ENCODE assay signal across 10 cellular contexts in the genomic region with DNA sequence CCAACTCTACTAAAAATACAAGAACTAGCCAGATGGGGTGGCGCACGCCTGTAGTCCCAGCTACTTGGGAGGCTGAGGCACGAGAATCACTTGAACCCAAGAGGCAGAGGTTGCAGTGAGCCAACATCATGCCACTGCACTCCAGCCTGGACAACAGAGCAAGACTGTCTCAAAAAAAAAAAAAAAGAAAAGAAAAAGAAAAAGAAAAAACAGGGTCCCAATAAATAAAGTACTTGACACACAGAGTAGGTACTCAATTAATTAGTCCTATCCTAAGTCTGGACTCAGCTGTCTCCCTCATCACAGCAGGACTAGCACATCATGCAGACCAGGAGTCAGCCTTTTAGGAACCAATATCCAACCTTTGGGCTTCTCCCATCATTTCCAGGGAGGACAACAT. TPM values are rescaled to one million over a fixed set of nuclear protein-coding genes. Genes with fewer than 3 reads are reported as not detected.
DNase-seq lines count a peak whose midpoint lies in the region; ATAC-seq, FAIRE-seq and TF ChIP-seq lines count a peak whose summit lies in the region.
"Not testable (repeated sequence)": the region's sequence is repeated elsewhere in the genome, so short reads cannot be mapped to it uniquely, and the experiment has no call there.
"Had no signal": no experiment of that assay in that cellular context is flagged by ENCODE, and none has a peak within 500 bp of the region (broad histone marks: within the 10 kb centered on the region; RNA-seq: fewer than 3 reads in every experiment).

No MANE protein-coding gene starts in this region.

- H3K4me3 Mint-ChIP-seq in WTC11 (peak overlapping the region; percentile 96), neural progenitor cell (peak overlapping the region; percentile 97)
- peak overlapping the region; percentile 97 for H3K4me3 Mint-ChIP-seq in activated T-helper 1 cell treated with anti-CD3 and anti-CD28 coated beads, Interleukin-12 subunit alpha, Interleukin-12 subunit beta, Interleukin-2, Interleukin-4 antibody, amounts not matched to agents 30 ng/mL and 10 ng/mL and 1 ng/mL, durations not matched to agents 14 hours and 24 hours and 36 hours

- not testable (repeated sequence) for TF ChIP-seq RAD21 in HCT116 (IDR thresholded peaks at IDR 0.05; ENCODE audit: low read depth); K562 (CRISPR knock-in tag; conservative IDR thresholded peaks at IDR 0.05 in 1 of 2, IDR thresholded peaks at IDR 0.05 in 1 of 2)

- not testable (repeated sequence) for H3K9ac ChIP-seq in BLaER1; HCT116 (ENCODE audit: low read length); keratinocyte (ENCODE audit: control insufficient read depth, extremely low read depth, insufficient read depth, low read length); neural progenitor cell
- H3K9ac ChIP-seq in NT2/D1 (ENCODE audit: insufficient read length, low read depth) (peak overlapping the region; percentile 99), K562 (ENCODE audit: insufficient read depth in 1 of 2, low read depth in 2 of 2, low read length in 2 of 2) (peak overlapping the region in 1 of 2 experiments; percentile 100; a peak in 2 of 4 replicates)

- DNase-seq in HCT116 (ENCODE audit: low read depth, low spot score); NT2/D1 (ENCODE audit: low read depth, low spot score); WTC11 (ENCODE audit: low spot score); activated T-helper 1 cell treated with anti-CD3 and anti-CD28 coated beads, Interleukin-12 subunit alpha, Interleukin-12 subunit beta, Interleukin-2, Interleukin-4 antibody, amounts not matched to agents 30 ng/mL and 10 ng/mL and 1 ng/mL, durations not matched to agents 14 hours and 24 hours and 36 hours (ENCODE audit: low spot score); K562 (ENCODE audit: extremely low read depth in 1 of 4, low spot score in 3 of 4); keratinocyte (ENCODE audit: low read depth, low spot score); neural progenitor cell (ENCODE audit: low spot score): not testable (repeated sequence)

- ATAC-seq in HCT116, WTC11, K562: not testable (repeated sequence)

- not testable (repeated sequence) for BruUV-seq in HCT116 (replicated peaks; lab: Mats Ljungman, UMichigan); K562 (replicated peaks; lab: Mats Ljungman, UMichigan)

- POLR2A ChIA-PET in HCT116 (lab: Charles Lee): interaction anchor here (0.6 kb wide), 1 partner anchor 1646 kb away, joined by 3 read pairs; no protein-coding TSS in a partner anchor
- POLR2A ChIA-PET in WTC11 (lab: Charles Lee): not testable (repeated sequence)
- POLR2A ChIA-PET in K562 (lab: Yijun Ruan, JAX): interaction anchor here (3.8 to 4.1 kb wide), 2 partner anchors 8 to 14 kb away, joined by 15 to 37 read pairs; no protein-coding TSS in a partner anchor

- CTCF ChIA-PET in HCT116 (lab: Charles Lee); WTC11 (lab: Charles Lee); K562 (lab: Yijun Ruan, JAX; ENCODE audit: low intra/inter-chr PET ratio): not testable (repeated sequence)

- intact Hi-C loops in HCT116 (cut with micrococcal nuclease); K562 (cut with micrococcal nuclease): not testable (repeated sequence)
- intact Hi-C loops in activated T-helper 1 cell treated with anti-CD3 and anti-CD28 coated beads, Interleukin-12 subunit alpha, Interleukin-12 subunit beta, Interleukin-2, Interleukin-4 antibody, amounts not matched to agents 30 ng/mL and 10 ng/mL and 1 ng/mL, durations not matched to agents 14 hours and 24 hours and 36 hours (cut with micrococcal nuclease): loop anchor here (5.0 kb wide), 1 partner anchor 328 kb away; the partner anchor contains the start of gene KANTR

- TF ChIP-seq EP300 in K562 (IDR thresholded peaks at IDR 0.05; ENCODE audit: low read length): not testable (repeated sequence)

- TF ChIP-seq POLR2A in HCT116 (IDR thresholded peaks at IDR 0.05; ENCODE audit: borderline replicate concordance, extremely low read depth, insufficient read depth, insufficient read length); K562 (conservative IDR thresholded peaks at IDR 0.05): not testable (repeated sequence)

- in situ Hi-C loops in K562 (cut with MboI): not testable (repeated sequence)

- WGBS in K562 (ENCODE audit: insufficient coverage, low coverage, missing lambda C conversion rate): 93% methylated on average over 3 of the region's 3 CpGs

- H3K79me2 ChIP-seq in HCT116 (ENCODE audit: insufficient read depth, low read length) (peaks cover 62% of the 10 kb centered on the region), K562 (ENCODE audit: control insufficient read depth, insufficient read depth, low read length) (peaks cover 65% of the 10 kb centered on the region), keratinocyte (ENCODE audit: control insufficient read depth, insufficient read depth, low read length) (peaks cover 60% of the 10 kb centered on the region), neural progenitor cell (ENCODE audit: low read depth) (peaks cover 66% of the 10 kb centered on the region)

- peak overlapping the region; percentile 82 for H3K4me2 ChIP-seq in BLaER1
- H3K4me2 ChIP-seq in HCT116 (ENCODE audit: low read length): peak overlapping the region; percentile 87; the same call in 1 of the 2 replicates
- peak overlapping the region; percentile 93 for H3K4me2 ChIP-seq in K562 (ENCODE audit: insufficient read depth, low read length)
- peak overlapping the region; percentile 86 for H3K4me2 ChIP-seq in keratinocyte (ENCODE audit: control insufficient read depth, extremely low read depth, insufficient read depth, low read depth, low read length)
- not testable (repeated sequence) for H3K4me2 ChIP-seq in neural progenitor cell

- not testable (repeated sequence) for FAIRE-seq in K562 (lab: Jason Lieb, UNC); keratinocyte (lab: Jason Lieb, UNC)

- peaks cover 40% of the 10 kb centered on the region for H3K27me3 ChIP-seq in BLaER1
- not testable (repeated sequence) for H3K27me3 ChIP-seq in HCT116 (ENCODE audit: insufficient read depth, low read length); NT2/D1 (ENCODE audit: insufficient read depth, insufficient read length); K562 (ENCODE audit: control insufficient read depth in 2 of 2, insufficient read depth in 2 of 2, low read length in 2 of 2); keratinocyte (ENCODE audit: control insufficient read depth, extremely low read depth, insufficient read depth, low read length); neural progenitor cell

- not testable (repeated sequence) for H3K9me3 ChIP-seq in BLaER1; HCT116 (ENCODE audit: control insufficient read depth in 1 of 2, insufficient read depth in 1 of 2, low read depth in 1 of 2, low read length in 2 of 2); NT2/D1 (ENCODE audit: insufficient read depth, low read length); K562 (replicated peaks; ENCODE audit: control insufficient read depth, insufficient read depth, low read depth, low read length); keratinocyte (ENCODE audit: control insufficient read depth, low read depth, low read length); neural progenitor cell (ENCODE audit: low read depth)

- H3K9me3 Mint-ChIP-seq in WTC11; activated T-helper 1 cell treated with anti-CD3 and anti-CD28 coated beads, Interleukin-12 subunit alpha, Interleukin-12 subunit beta, Interleukin-2, Interleukin-4 antibody, amounts not matched to agents 30 ng/mL and 10 ng/mL and 1 ng/mL, durations not matched to agents 14 hours and 24 hours and 36 hours; neural progenitor cell: not testable (repeated sequence)

- H3K4me1 Mint-ChIP-seq in WTC11: peaks cover 14% of the 10 kb centered on the region
- peaks cover 35% of the 10 kb centered on the region for H3K4me1 Mint-ChIP-seq in activated T-helper 1 cell treated with anti-CD3 and anti-CD28 coated beads, Interleukin-12 subunit alpha, Interleukin-12 subunit beta, Interleukin-2, Interleukin-4 antibody, amounts not matched to agents 30 ng/mL and 10 ng/mL and 1 ng/mL, durations not matched to agents 14 hours and 24 hours and 36 hours (ENCODE audit: low read depth)
- peaks cover 15% of the 10 kb centered on the region for H3K4me1 Mint-ChIP-seq in neural progenitor cell

- not testable (repeated sequence) for TF ChIP-seq CTCF in HCT116 (IDR thresholded peaks at IDR 0.05 in 2 of 3, conservative IDR thresholded peaks at IDR 0.05 in 1 of 3; ENCODE audit: borderline replicate concordance in 1 of 3, insufficient read depth in 1 of 3, low read depth in 2 of 3, low read length in 2 of 3); WTC11 (IDR thresholded peaks at IDR 0.05); K562 (IDR thresholded peaks at IDR 0.05 in 2 of 3, conservative IDR thresholded peaks at IDR 0.05 in 1 of 3; ENCODE audit: insufficient read depth in 2 of 3, low read depth in 1 of 3, low read length in 3 of 3); keratinocyte (optimal IDR thresholded peaks at IDR 0.05 in 1 of 3, IDR thresholded peaks at IDR 0.05 in 1 of 3, conservative IDR thresholded peaks at IDR 0.05 in 1 of 3; ENCODE audit: extremely low read depth in 1 of 3, insufficient read depth in 2 of 3, low read length in 3 of 3); neural progenitor cell (IDR thresholded peaks at IDR 0.05)

- H3K36me3 Mint-ChIP-seq in WTC11, neural progenitor cell: not testable (repeated sequence)
- peaks cover 11% of the 10 kb centered on the region for H3K36me3 Mint-ChIP-seq in activated T-helper 1 cell treated with anti-CD3 and anti-CD28 coated beads, Interleukin-12 subunit alpha, Interleukin-12 subunit beta, Interleukin-2, Interleukin-4 antibody, amounts not matched to agents 30 ng/mL and 10 ng/mL and 1 ng/mL, durations not matched to agents 14 hours and 24 hours and 36 hours (ENCODE audit: low read depth)

- not testable (repeated sequence) for H3K9me2 ChIP-seq in HCT116 (ENCODE audit: insufficient read depth)

- H2AFZ ChIP-seq in HCT116 (ENCODE audit: low read depth, low read length, poor library complexity, severe bottlenecking); K562 (ENCODE audit: low read depth, low read length); keratinocyte (ENCODE audit: control insufficient read depth, low read length); neural progenitor cell (replicated peaks): not testable (repeated sequence)

- H4K20me1 ChIP-seq in BLaER1 (peaks cover 66% of the 10 kb centered on the region), K562 (replicated peaks; ENCODE audit: control insufficient read depth, insufficient read depth, low read length) (peaks cover 19% of the 10 kb centered on the region), keratinocyte (ENCODE audit: control insufficient read depth, extremely low read depth, insufficient read depth, low read length) (peaks cover 14% of the 10 kb centered on the region), neural progenitor cell (ENCODE audit: low read depth) (peaks cover 19% of the 10 kb centered on the region)
- H4K20me1 ChIP-seq in HCT116 (ENCODE audit: insufficient read depth): not testable (repeated sequence)

- H3K27ac ChIP-seq in BLaER1; HCT116 (ENCODE audit: low read depth, low read length); K562 (ENCODE audit: extremely low read depth, low read depth, low read length); keratinocyte (ENCODE audit: control insufficient read depth, insufficient read depth, low read length); neural progenitor cell: not testable (repeated sequence)

- H3K9me1 ChIP-seq in K562 (ENCODE audit: control insufficient read depth, insufficient read depth, low read length); keratinocyte (ENCODE audit: control insufficient read depth, extremely low read depth, insufficient read depth, low read length): not testable (repeated sequence)

- not testable (repeated sequence) for H3K27me3 Mint-ChIP-seq in WTC11 (ENCODE audit: low read depth); activated T-helper 1 cell treated with anti-CD3 and anti-CD28 coated beads, Interleukin-12 subunit alpha, Interleukin-12 subunit beta, Interleukin-2, Interleukin-4 antibody, amounts not matched to agents 30 ng/mL and 10 ng/mL and 1 ng/mL, durations not matched to agents 14 hours and 24 hours and 36 hours (ENCODE audit: insufficient read depth); neural progenitor cell (ENCODE audit: insufficient read depth, low read depth)

- H3K27ac Mint-ChIP-seq in WTC11; activated T-helper 1 cell treated with anti-CD3 and anti-CD28 coated beads, Interleukin-12 subunit alpha, Interleukin-12 subunit beta, Interleukin-2, Interleukin-4 antibody, amounts not matched to agents 30 ng/mL and 10 ng/mL and 1 ng/mL, durations not matched to agents 14 hours and 24 hours and 36 hours; neural progenitor cell: not testable (repeated sequence)

- peaks cover 17% of the 10 kb centered on the region for H3K4me1 ChIP-seq in BLaER1
- peaks cover 8 to 17% of the 10 kb centered on the region in 2 experiments for H3K4me1 ChIP-seq in HCT116 (ENCODE audit: control insufficient read depth in 1 of 2, insufficient read depth in 2 of 2, low read length in 2 of 2)
- not testable (repeated sequence) for H3K4me1 ChIP-seq in NT2/D1 (ENCODE audit: insufficient read depth, insufficient read length); K562 (replicated peaks in 1 of 2; ENCODE audit: control insufficient read depth in 2 of 2, insufficient read depth in 2 of 2, low read length in 2 of 2); neural progenitor cell
- peaks cover 15% of the 10 kb centered on the region for H3K4me1 ChIP-seq in keratinocyte (ENCODE audit: control insufficient read depth, extremely low read depth, insufficient read depth, low read length)

- H3K36me3 ChIP-seq in BLaER1; HCT116 (ENCODE audit: control insufficient read depth in 1 of 2, insufficient read depth in 2 of 2, low read length in 2 of 2); keratinocyte (ENCODE audit: control insufficient read depth in 2 of 2, extremely low read depth in 1 of 2, insufficient read depth in 2 of 2, low read length in 2 of 2); neural progenitor cell: not testable (repeated sequence)
- H3K36me3 ChIP-seq in NT2/D1 (ENCODE audit: insufficient read depth, insufficient read length, low read length): peaks cover 42% of the 10 kb centered on the region
- H3K36me3 ChIP-seq in K562 (ENCODE audit: control insufficient read depth, insufficient read depth, low read length): peaks cover 39% of the 10 kb centered on the region

- H3K4me3 ChIP-seq in BLaER1; HCT116 (replicated peaks in 1 of 2; ENCODE audit: low read depth in 1 of 2, low read length in 2 of 2); NT2/D1 (ENCODE audit: insufficient read length, low read depth); keratinocyte (ENCODE audit: control insufficient read depth in 2 of 3, extremely low read depth in 1 of 3, insufficient read depth in 2 of 3, low read depth in 1 of 3, low read length in 3 of 3); neural progenitor cell: not testable (repeated sequence)
- peak overlapping the region; percentile 90; the same call in 1 of the 2 replicates for H3K4me3 ChIP-seq in K562

- RAD21 ChIA-PET in HCT116 (lab: Charles Lee; ENCODE audit: low non-redundant PET in 1 of 2, low total read pairs in 2 of 2, uncharacterized antibody in 2 of 2, unreplicated experiment in 2 of 2): not testable (repeated sequence)

- H3F3A ChIP-seq in neural progenitor cell (ENCODE audit: low read depth): peaks cover 14% of the 10 kb centered on the region

- dilution Hi-C loops in keratinocyte (cut with MboI; ENCODE audit: extremely low pct_ligation_motif_present, low sequenced_read_pairs): not testable (repeated sequence)

RNA-seq across cellular contexts. Expression of gene SMC1A, which starts 2.1 kb away (rescaled TPM):
- total RNA-seq in HCT116 (2021; ENCODE audit: unreplicated experiment) (88.3 TPM), WTC11 (2021) (87.4 to 98.7 TPM (median 89.3 TPM) in 3 replicates), K562 (2014; rRNA removed) (55.6 and 71.0 TPM in 2 replicates), K562 (2014; rRNA removed; fragmentation: Illumina TruSeq; extraction: Trizol) (72.9 and 93.0 TPM in 2 replicates), K562 (2015; rRNA removed; fragmentation: Illumina TruSeq; extraction: Trizol) (63.8 and 70.1 TPM in 2 replicates), K562 (2021) (110 and 126 TPM in 2 replicates), neural progenitor cell (ENCODE audit: low replicate concordance) (80.4 and 82.2 TPM in 2 replicates)
- 37.2 and 48.0 TPM in 2 replicates for polyA plus RNA-seq in HCT116 (2012)
- total RNA-seq in activated T-helper 1 cell treated with anti-CD3 and anti-CD28 coated beads, Interleukin-12 subunit alpha, Interleukin-12 subunit beta, Interleukin-2, Interleukin-4 antibody, amounts not matched to agents 30 ng/mL and 10 ng/mL and 1 ng/mL, durations not matched to agents 14 hours and 24 hours and 36 hours: 122 and 138 TPM in 2 replicates
- 87.6 and 153 TPM in 2 replicates for total RNA-seq in K562 (2011; cell fraction: chromatin; rRNA removed; ENCODE audit: low replicate concordance)
- 39.2 and 54.7 TPM in 2 replicates for total RNA-seq in K562 (2011; cell fraction: nucleolus; rRNA removed)
- total RNA-seq in K562 (2011; cell fraction: nucleoplasm; rRNA removed): 73.0 and 90.5 TPM in 2 replicates
- polyA plus RNA-seq in K562 (2011; rRNA removed) (61.3 and 71.2 TPM in 2 replicates), K562 (2014; fragmentation: Illumina TruSeq; extraction: Trizol) (125 and 126 TPM in 2 replicates), K562 (2014; fragmentation: Nextera tagmentation; extraction: Ambion mirVana) (10 to 100 TPM; 28.5 to 43.6 TPM), K562 (2014; rRNA removed) (80.6 and 82.8 TPM in 2 replicates), keratinocyte (13.7 to 38.9 TPM (median 24.2 TPM) in 3 replicates)
- polyA plus RNA-seq in K562 (2011; cell fraction: cytosol; rRNA removed): 36.8 and 57.9 TPM in 2 replicates
- 70.3 and 89.4 TPM in 2 replicates for polyA plus RNA-seq in K562 (2011; cell fraction: nucleus; rRNA removed)
- 72.7 and 94.5 TPM in 2 replicates for polyA plus RNA-seq in K562 (2012)
- polyA minus RNA-seq in K562 (2011; rRNA and poly(A)+ RNA removed): 149 and 164 TPM in 2 replicates
- 82.7 and 109 TPM in 2 replicates for polyA minus RNA-seq in K562 (2011; cell fraction: cytosol; rRNA and poly(A)+ RNA removed)
- polyA minus RNA-seq in K562 (2011; cell fraction: nucleus; rRNA and poly(A)+ RNA removed): 31.1 and 50.1 TPM in 2 replicates
- 89.1 TPM for polyA plus RNA-seq in keratinocyte (2011; ENCODE audit: low read depth)
- polyA plus RNA-seq in keratinocyte (2011; cell fraction: cytosol; rRNA removed): 11.1 and 12.4 TPM in 2 replicates
- polyA plus RNA-seq in keratinocyte (2011; cell fraction: nucleus; rRNA removed): 47.5 and 58.6 TPM in 2 replicates
- polyA plus RNA-seq in keratinocyte (2012; ENCODE audit: low replicate concordance): 11.1 and 43.1 TPM in 2 replicates
- polyA minus RNA-seq in keratinocyte: 17.6 to 67.4 TPM (median 23.7 TPM) in 3 replicates
- polyA minus RNA-seq in keratinocyte (2011; cell fraction: cytosol; rRNA and poly(A)+ RNA removed): 24.6 TPM
- polyA minus RNA-seq in keratinocyte (2011; cell fraction: nucleus; rRNA and poly(A)+ RNA removed): 29.5 and 64.7 TPM in 2 replicates

RNA-seq across cellular contexts. Expression of gene RIBC1, which starts 2.3 kb away (rescaled TPM):
- total RNA-seq in HCT116 (2021; ENCODE audit: unreplicated experiment) (0.61 TPM), WTC11 (2021) (0.94 to 1.1 TPM (median 1.1 TPM) in 3 replicates), K562 (2014; rRNA removed) (0.18 and 0.61 TPM in 2 replicates), K562 (2014; rRNA removed; fragmentation: Illumina TruSeq; extraction: Trizol) (0.32 and 0.44 TPM in 2 replicates), K562 (2015; rRNA removed; fragmentation: Illumina TruSeq; extraction: Trizol) (0.38 and 0.47 TPM in 2 replicates), K562 (2021) (0.20 and 0.51 TPM in 2 replicates), neural progenitor cell (ENCODE audit: low replicate concordance) (0.62 and 1.5 TPM in 2 replicates)
- polyA plus RNA-seq in HCT116 (2012): 0.54 and 0.91 TPM in 2 replicates
- total RNA-seq in activated T-helper 1 cell treated with anti-CD3 and anti-CD28 coated beads, Interleukin-12 subunit alpha, Interleukin-12 subunit beta, Interleukin-2, Interleukin-4 antibody, amounts not matched to agents 30 ng/mL and 10 ng/mL and 1 ng/mL, durations not matched to agents 14 hours and 24 hours and 36 hours: 0.64 and 0.75 TPM in 2 replicates
- 0.35 and 0.74 TPM in 2 replicates for total RNA-seq in K562 (2011; cell fraction: chromatin; rRNA removed; ENCODE audit: low replicate concordance)
- not detected in 2 replicates for total RNA-seq in K562 (2011; cell fraction: nucleolus; rRNA removed)
- total RNA-seq in K562 (2011; cell fraction: nucleoplasm; rRNA removed): 0.51 and 0.99 TPM in 2 replicates
- polyA plus RNA-seq in K562 (2011; rRNA removed) (0.15 and 0.17 TPM in 2 replicates), K562 (2014; fragmentation: Illumina TruSeq; extraction: Trizol) (0.48 and 0.50 TPM in 2 replicates), K562 (2014; fragmentation: Nextera tagmentation; extraction: Ambion mirVana) (under 1 TPM; 0.07 to 0.49 TPM), K562 (2014; rRNA removed) (0.23 and 0.51 TPM in 2 replicates), keratinocyte (0.25 to 0.42 TPM (median 0.36 TPM) in 3 replicates)
- 0.15 and 0.22 TPM in 2 replicates for polyA plus RNA-seq in K562 (2011; cell fraction: cytosol; rRNA removed)
- polyA plus RNA-seq in K562 (2011; cell fraction: nucleus; rRNA removed): 0.51 and 1.2 TPM in 2 replicates
- 0.65 and 0.73 TPM in 2 replicates for polyA plus RNA-seq in K562 (2012)
- 0.21 and 0.35 TPM in 2 replicates for polyA minus RNA-seq in K562 (2011; rRNA and poly(A)+ RNA removed)
- not detected in 2 replicates for polyA minus RNA-seq in K562 (2011; cell fraction: cytosol; rRNA and poly(A)+ RNA removed)
- polyA minus RNA-seq in K562 (2011; cell fraction: nucleus; rRNA and poly(A)+ RNA removed): 0.22 TPM in 1 of 2 replicates, not detected in the other
- polyA plus RNA-seq in keratinocyte (2011; ENCODE audit: low read depth): 0.89 TPM
- polyA plus RNA-seq in keratinocyte (2011; cell fraction: cytosol; rRNA removed): 0.07 and 0.43 TPM in 2 replicates
- polyA plus RNA-seq in keratinocyte (2011; cell fraction: nucleus; rRNA removed): 0.37 and 0.45 TPM in 2 replicates
- polyA plus RNA-seq in keratinocyte (2012; ENCODE audit: low replicate concordance): 0.21 and 0.45 TPM in 2 replicates
- 0.32 to 0.76 TPM in 2 of 3 replicates, not detected in the other for polyA minus RNA-seq in keratinocyte
- polyA minus RNA-seq in keratinocyte (2011; cell fraction: cytosol; rRNA and poly(A)+ RNA removed): not detected
- not detected in 2 replicates for polyA minus RNA-seq in keratinocyte (2011; cell fraction: nucleus; rRNA and poly(A)+ RNA removed)
- total RNA-seq: glomerular endothelial cell had no signal
- polyA plus RNA-seq: BJ had no signal

RNA-seq across cellular contexts. Expression of gene HSD17B10, which starts 13.8 kb away (rescaled TPM):
- 94.4 TPM for total RNA-seq in HCT116 (2021; ENCODE audit: unreplicated experiment)
- 112 and 116 TPM in 2 replicates for polyA plus RNA-seq in HCT116 (2012)
- total RNA-seq in WTC11 (2021): 101 to 108 TPM (median 106 TPM) in 3 replicates
- total RNA-seq in activated T-helper 1 cell treated with anti-CD3 and anti-CD28 coated beads, Interleukin-12 subunit alpha, Interleukin-12 subunit beta, Interleukin-2, Interleukin-4 antibody, amounts not matched to agents 30 ng/mL and 10 ng/mL and 1 ng/mL, durations not matched to agents 14 hours and 24 hours and 36 hours: 158 and 161 TPM in 2 replicates
- total RNA-seq in K562 (2011; cell fraction: chromatin; rRNA removed; ENCODE audit: low replicate concordance): 12.0 and 30.8 TPM in 2 replicates
- total RNA-seq in K562 (2011; cell fraction: nucleolus; rRNA removed): 46.3 and 49.7 TPM in 2 replicates
- total RNA-seq in K562 (2011; cell fraction: nucleoplasm; rRNA removed): 35.0 and 39.5 TPM in 2 replicates
- total RNA-seq in K562 (2014; rRNA removed): 197 and 227 TPM in 2 replicates
- 105 and 146 TPM in 2 replicates for total RNA-seq in K562 (2014; rRNA removed; fragmentation: Illumina TruSeq; extraction: Trizol)
- total RNA-seq in K562 (2015; rRNA removed; fragmentation: Illumina TruSeq; extraction: Trizol): 169 and 171 TPM in 2 replicates
- total RNA-seq in K562 (2021): 202 and 205 TPM in 2 replicates
- 187 and 209 TPM in 2 replicates for polyA plus RNA-seq in K562 (2011; rRNA removed)
- polyA plus RNA-seq in K562 (2011; cell fraction: cytosol; rRNA removed): 264 and 402 TPM in 2 replicates
- 82.9 and 102 TPM in 2 replicates for polyA plus RNA-seq in K562 (2011; cell fraction: nucleus; rRNA removed)
- polyA plus RNA-seq in K562 (2012): 157 and 231 TPM in 2 replicates
- 221 and 258 TPM in 2 replicates for polyA plus RNA-seq in K562 (2014; fragmentation: Illumina TruSeq; extraction: Trizol)
- 10 to 100 TPM; 45.3 to 67.9 TPM for polyA plus RNA-seq in K562 (2014; fragmentation: Nextera tagmentation; extraction: Ambion mirVana)
- polyA plus RNA-seq in K562 (2014; rRNA removed): 186 and 219 TPM in 2 replicates
- polyA minus RNA-seq in K562 (2011; rRNA and poly(A)+ RNA removed): 128 and 192 TPM in 2 replicates
- polyA minus RNA-seq in K562 (2011; cell fraction: cytosol; rRNA and poly(A)+ RNA removed): 66.0 and 75.1 TPM in 2 replicates
- 12.8 and 15.1 TPM in 2 replicates for polyA minus RNA-seq in K562 (2011; cell fraction: nucleus; rRNA and poly(A)+ RNA removed)
- 140 to 159 TPM (median 141 TPM) in 3 replicates for polyA plus RNA-seq in keratinocyte
- 19.3 TPM for polyA plus RNA-seq in keratinocyte (2011; ENCODE audit: low read depth)
- polyA plus RNA-seq in keratinocyte (2011; cell fraction: cytosol; rRNA removed): 131 and 175 TPM in 2 replicates
- polyA plus RNA-seq in keratinocyte (2011; cell fraction: nucleus; rRNA removed): 113 and 116 TPM in 2 replicates
- 71.4 and 138 TPM in 2 replicates for polyA plus RNA-seq in keratinocyte (2012; ENCODE audit: low replicate concordance)
- 94.9 to 130 TPM (median 129 TPM) in 3 replicates for polyA minus RNA-seq in keratinocyte
- polyA minus RNA-seq in keratinocyte (2011; cell fraction: cytosol; rRNA and poly(A)+ RNA removed): 85.4 TPM
- polyA minus RNA-seq in keratinocyte (2011; cell fraction: nucleus; rRNA and poly(A)+ RNA removed): 27.7 and 28.0 TPM in 2 replicates
- 66.3 and 103 TPM in 2 replicates for total RNA-seq in neural progenitor cell (ENCODE audit: low replicate concordance)
